ENCODE assay signal across 25 cellular contexts in the genomic region with DNA sequence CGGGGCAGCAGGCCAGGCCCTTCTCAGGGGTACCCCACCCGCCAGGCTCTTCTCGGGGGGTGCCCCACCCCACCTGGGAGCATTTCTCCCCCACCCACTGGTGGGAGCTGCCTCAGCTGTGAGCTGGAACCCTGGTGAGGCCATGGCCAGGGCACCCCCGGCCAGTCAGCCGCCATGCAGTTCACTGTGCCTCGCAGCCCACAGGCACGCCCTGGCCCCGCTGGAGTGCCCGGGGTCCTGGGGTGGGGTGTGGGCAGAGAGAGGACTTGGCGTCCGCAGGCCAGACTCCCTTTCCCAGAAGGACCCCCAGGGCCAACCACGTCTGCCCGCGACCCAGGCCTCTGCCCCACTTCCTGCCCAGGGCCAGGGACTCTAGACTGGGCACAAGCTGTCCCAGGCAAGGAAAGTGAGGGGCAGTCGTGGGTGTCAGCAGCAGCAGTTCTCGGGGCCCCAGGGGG. TPM values are rescaled to one million over a fixed set of nuclear protein-coding genes. Genes with fewer than 3 reads are reported as not detected.
"Had no signal": no experiment of that assay in that cellular context is flagged by ENCODE, and none has a peak within 500 bp of the region (broad histone marks: within the 10 kb centered on the region; RNA-seq: fewer than 3 reads in every experiment).

No MANE protein-coding gene starts in this region.

- H3K4me1 ChIP-seq: adrenal gland, breast epithelium, SJCRH30 had no signal

- H3K4me1 Mint-ChIP-seq: activated naive CD8-positive, alpha-beta T cell treated with anti-CD3 and anti-CD28 coated beads, Interleukin-2, amount 10 ng/mL, durations not matched to agents 7 days and 5 days had no signal

- H3K4me3 Mint-ChIP-seq: activated CD8-positive, alpha-beta T cell treated with anti-CD3 and anti-CD28 coated beads, Interleukin-2, amount 10 ng/mL, durations not matched to agents 7 days and 5 days; activated naive CD8-positive, alpha-beta T cell treated with anti-CD3 and anti-CD28 coated beads, Interleukin-2, amount 10 ng/mL, durations not matched to agents 7 days and 5 days; T-helper 2 cell treated with Interferon-gamma antibody and Interleukin-4, amounts not matched to agents 5 μg/mL and 100 μg/mL, for 36 hours had no signal

- H3K4me2 ChIP-seq: SK-N-SH had no signal

- H3K9me3 ChIP-seq: adrenal gland, breast epithelium, MG63, SJCRH30, SK-N-SH had no signal

- H3K4me3 ChIP-seq: adrenal gland, breast epithelium, MG63, SJCRH30 had no signal

- H3K36me3 ChIP-seq: adrenal gland, breast epithelium, MG63, SJCRH30 had no signal

- H3K9me3 Mint-ChIP-seq: activated naive CD8-positive, alpha-beta T cell treated with anti-CD3 and anti-CD28 coated beads, Interleukin-2, amount 10 ng/mL, durations not matched to agents 7 days and 5 days; T-helper 2 cell treated with Interferon-gamma antibody and Interleukin-4, amounts not matched to agents 5 μg/mL and 100 μg/mL, for 36 hours had no signal

- H3K36me3 Mint-ChIP-seq: activated naive CD8-positive, alpha-beta T cell treated with anti-CD3 and anti-CD28 coated beads, Interleukin-2, amount 10 ng/mL, durations not matched to agents 7 days and 5 days had no signal

- ATAC-seq: activated CD4-positive, CD25-positive, alpha-beta regulatory T cell treated with anti-CD3 and anti-CD28 coated beads, Interleukin-2, amount 50 U/mL, for 24 hours; activated CD8-positive, alpha-beta T cell treated with anti-CD3 and anti-CD28 coated beads, Interleukin-2, amount 10 ng/mL, durations not matched to agents 7 days and 5 days had no signal

- H3K27ac ChIP-seq: adrenal gland, breast epithelium, SJCRH30 had no signal

- H3K27me3 Mint-ChIP-seq: activated naive CD8-positive, alpha-beta T cell treated with anti-CD3 and anti-CD28 coated beads, Interleukin-2, amount 10 ng/mL, durations not matched to agents 7 days and 5 days had no signal

- H3K9ac ChIP-seq: SK-N-SH had no signal

- H3K27ac Mint-ChIP-seq: activated CD8-positive, alpha-beta T cell treated with anti-CD3 and anti-CD28 coated beads, Interleukin-2, amount 10 ng/mL, durations not matched to agents 7 days and 5 days; activated naive CD8-positive, alpha-beta T cell treated with anti-CD3 and anti-CD28 coated beads, Interleukin-2, amount 10 ng/mL, durations not matched to agents 7 days and 5 days had no signal

- H3K27me3 ChIP-seq: adrenal gland, MG63, SJCRH30 had no signal

- DNase-seq: activated CD4-positive, alpha-beta T cell treated with anti-CD3 and anti-CD28 coated beads for 4 hours; activated CD4-positive, alpha-beta T cell treated with anti-CD3 and anti-CD28 coated beads, Interleukin-2, amount 50 U/mL, for 4 hours; activated CD8-positive, alpha-beta memory T cell treated with anti-CD3 and anti-CD28 coated beads, Interleukin-2, amount 50 U/mL, for 48 hours; activated CD8-positive, alpha-beta T cell treated with anti-CD3 and anti-CD28 coated beads, Interleukin-2, amount 10 ng/mL, durations not matched to agents 7 days and 5 days; activated naive CD4-positive, alpha-beta T cell treated with anti-CD3 and anti-CD28 coated beads, Interleukin-2, amount 50 U/mL, for 16 hours; activated naive CD8-positive, alpha-beta T cell treated with anti-CD3 and anti-CD28 coated beads, Interleukin-2, amount 10 ng/mL, durations not matched to agents 7 days and 5 days; activated T-cell treated with anti-CD3 and anti-CD28 coated beads, Interleukin-2, amount 50 U/mL, for 1 hour; adrenal gland; anterior cingulate cortex; MG63; MV-4-11; NCI-H1105; NCI-H1436; NCI-H1694 treated with DMSO at 0.1 percent for 48 hours; NCI-H2029 treated with DMSO at 0.1 percent for 48 hours; NCI-H345; NCI-H510A; NCI-H526 treated with DMSO at 0.1 percent for 48 hours; NCI-H82; SJCRH30 had no signal

RNA-seq across cellular contexts. Expression of a gene that starts 13.1 kb away (rescaled TPM):
- total RNA-seq: OCI-LY7, SJCRH30 had no signal
